ENCODE assay signal across 1 cellular context in the genomic region with DNA sequence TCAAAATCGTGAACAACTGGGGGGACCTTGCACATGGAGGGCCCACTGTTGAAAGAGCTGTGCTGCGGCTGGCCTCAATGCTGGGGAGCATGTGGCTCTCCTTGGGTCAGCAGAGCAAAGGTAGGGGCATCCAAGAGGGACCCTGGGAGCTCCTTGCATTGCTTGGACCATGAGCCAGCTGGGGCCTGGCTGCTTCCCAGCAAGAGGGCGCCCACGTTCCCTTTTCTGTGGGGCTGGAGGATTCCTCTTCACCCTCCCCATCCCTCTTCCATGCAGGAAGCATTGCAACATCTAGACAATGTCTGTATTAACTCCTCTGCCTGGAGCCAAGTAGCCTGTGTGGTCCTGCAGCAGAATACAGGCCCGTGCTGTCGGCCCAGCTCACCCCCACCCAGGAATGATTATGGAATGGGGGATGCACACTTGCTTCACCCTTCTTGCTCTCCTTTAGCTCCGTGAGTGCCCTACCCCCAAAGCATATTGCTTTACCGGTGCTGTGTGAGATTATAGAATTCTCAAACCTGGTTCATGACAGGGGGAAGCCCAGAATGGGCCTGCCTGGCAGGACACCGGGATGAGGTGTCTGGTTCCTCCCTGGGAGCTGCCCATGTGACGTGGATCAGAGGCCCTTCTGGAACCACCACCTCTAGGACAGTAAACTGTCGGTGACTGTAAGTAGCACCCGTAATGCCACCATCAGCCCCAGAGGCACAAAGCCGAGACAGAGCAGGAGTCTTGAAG.
TF ChIP-seq lines count a peak whose summit lies in the region.

No MANE protein-coding gene starts in this region.

TF ChIP-seq in HepG2, 621 proteins besides CTCF, POLR2A, EP300 and RAD21 (continued from another document and continues in another):
- TF ChIP-seq, protein P1, sequence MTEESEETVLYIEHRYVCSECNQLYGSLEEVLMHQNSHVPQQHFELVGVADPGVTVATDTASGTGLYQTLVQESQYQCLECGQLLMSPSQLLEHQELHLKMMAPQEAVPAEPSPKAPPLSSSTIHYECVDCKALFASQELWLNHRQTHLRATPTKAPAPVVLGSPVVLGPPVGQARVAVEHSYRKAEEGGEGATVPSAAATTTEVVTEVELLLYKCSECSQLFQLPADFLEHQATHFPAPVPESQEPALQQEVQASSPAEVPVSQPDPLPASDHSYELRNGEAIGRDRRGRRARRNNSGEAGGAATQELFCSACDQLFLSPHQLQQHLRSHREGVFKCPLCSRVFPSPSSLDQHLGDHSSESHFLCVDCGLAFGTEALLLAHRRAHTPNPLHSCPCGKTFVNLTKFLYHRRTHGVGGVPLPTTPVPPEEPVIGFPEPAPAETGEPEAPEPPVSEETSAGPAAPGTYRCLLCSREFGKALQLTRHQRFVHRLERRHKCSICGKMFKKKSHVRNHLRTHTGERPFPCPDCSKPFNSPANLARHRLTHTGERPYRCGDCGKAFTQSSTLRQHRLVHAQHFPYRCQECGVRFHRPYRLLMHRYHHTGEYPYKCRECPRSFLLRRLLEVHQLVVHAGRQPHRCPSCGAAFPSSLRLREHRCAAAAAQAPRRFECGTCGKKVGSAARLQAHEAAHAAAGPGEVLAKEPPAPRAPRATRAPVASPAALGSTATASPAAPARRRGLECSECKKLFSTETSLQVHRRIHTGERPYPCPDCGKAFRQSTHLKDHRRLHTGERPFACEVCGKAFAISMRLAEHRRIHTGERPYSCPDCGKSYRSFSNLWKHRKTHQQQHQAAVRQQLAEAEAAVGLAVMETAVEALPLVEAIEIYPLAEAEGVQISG (CRISPR knock-in tag; IDR thresholded peaks at IDR 0.05) = peak; percentile 54
- TF ChIP-seq ZNF557 (CRISPR knock-in tag; IDR thresholded peaks at IDR 0.05) (no peak), CEBPB (IDR thresholded peaks at IDR 0.05; ENCODE audit: borderline replicate concordance, low read depth, low read length) (peak; percentile 94), ZBTB38 (CRISPR knock-in tag; IDR thresholded peaks at IDR 0.05) (peak; percentile 12; the same call in 1 of the 2 replicates), HMGXB4 (CRISPR knock-in tag; IDR thresholded peaks at IDR 0.05; ENCODE audit: borderline replicate concordance in 1 of 2, low read depth in 1 of 2) (0 out of 4 replicates have a peak, but pooled peaks have one; percentile 30 to 34), ZFP91 (CRISPR knock-in tag; IDR thresholded peaks at IDR 0.05; ENCODE audit: borderline replicate concordance) (0 out of 2 replicates have a peak, but pooled peaks have one; percentile 40), ZSCAN25 (CRISPR knock-in tag; IDR thresholded peaks at IDR 0.05) (no peak), SALL2 (CRISPR knock-in tag; IDR thresholded peaks at IDR 0.05) (peak; percentile 23; the same call in 1 of the 2 replicates), ZNF335 (CRISPR knock-in tag; IDR thresholded peaks at IDR 0.05) (no peak), ZNF329 (CRISPR knock-in tag; IDR thresholded peaks at IDR 0.05; ENCODE audit: low read depth) (no peak), SIX4 (CRISPR knock-in tag; IDR thresholded peaks at IDR 0.05) (no peak), TFAP4 (IDR thresholded peaks at IDR 0.05; ENCODE audit: borderline replicate concordance, low read depth) (peak; percentile 73; the same call in 1 of the 2 replicates), ZNF501 (CRISPR knock-in tag; IDR thresholded peaks at IDR 0.05) (0 out of 2 replicates have a peak, but pooled peaks have one; percentile 40), SALL1 (CRISPR knock-in tag; IDR thresholded peaks at IDR 0.05) (peak; percentile 59), BRCA1 (CRISPR knock-in tag; IDR thresholded peaks at IDR 0.05) (0 out of 2 replicates have a peak, but pooled peaks have one; percentile 44), NONO (IDR thresholded peaks at IDR 0.05) (no peak), NONO (CRISPR knock-in tag; conservative IDR thresholded peaks at IDR 0.05) (peak; percentile 30; the same call in 1 of the 2 replicates), HOXA3 (CRISPR knock-in tag; IDR thresholded peaks at IDR 0.05) (0 out of 2 replicates have a peak, but pooled peaks have one; percentile 53), PITX1 (CRISPR knock-in tag; IDR thresholded peaks at IDR 0.05) (0 out of 2 replicates have a peak, but pooled peaks have one; percentile 16), GABPB1 (CRISPR knock-in tag; IDR thresholded peaks at IDR 0.05) (peak; percentile 32; the same call in 1 of the 2 replicates), ZFP90 (CRISPR knock-in tag; IDR thresholded peaks at IDR 0.05; ENCODE audit: borderline replicate concordance) (0 out of 2 replicates have a peak, but pooled peaks have one; percentile 32), SATB2 (CRISPR knock-in tag; IDR thresholded peaks at IDR 0.05) (no peak), GATAD2A (CRISPR knock-in tag; IDR thresholded peaks at IDR 0.05) (peak; percentile 45; the same call in 1 of the 2 replicates), ZNF816 (CRISPR knock-in tag; IDR thresholded peaks at IDR 0.05; ENCODE audit: borderline replicate concordance) (no peak), FOXA3 (CRISPR knock-in tag; IDR thresholded peaks at IDR 0.05) (no peak), ZNF44 (CRISPR knock-in tag; IDR thresholded peaks at IDR 0.05) (no peak), EEA1 (CRISPR knock-in tag; IDR thresholded peaks at IDR 0.05; ENCODE audit: borderline replicate concordance) (no peak), KMT2B (CRISPR knock-in tag; IDR thresholded peaks at IDR 0.05) (no peak), HDAC2 (CRISPR knock-in tag; IDR thresholded peaks at IDR 0.05) (peak; percentile 40; the same call in 1 of the 2 replicates), TEAD3 (CRISPR knock-in tag; optimal IDR thresholded peaks at IDR 0.05; ENCODE audit: borderline replicate concordance) (peak; percentile 63), ZNF263 (CRISPR knock-in tag; IDR thresholded peaks at IDR 0.05) (peak; percentile 88)
- TF ChIP-seq, protein P2, sequence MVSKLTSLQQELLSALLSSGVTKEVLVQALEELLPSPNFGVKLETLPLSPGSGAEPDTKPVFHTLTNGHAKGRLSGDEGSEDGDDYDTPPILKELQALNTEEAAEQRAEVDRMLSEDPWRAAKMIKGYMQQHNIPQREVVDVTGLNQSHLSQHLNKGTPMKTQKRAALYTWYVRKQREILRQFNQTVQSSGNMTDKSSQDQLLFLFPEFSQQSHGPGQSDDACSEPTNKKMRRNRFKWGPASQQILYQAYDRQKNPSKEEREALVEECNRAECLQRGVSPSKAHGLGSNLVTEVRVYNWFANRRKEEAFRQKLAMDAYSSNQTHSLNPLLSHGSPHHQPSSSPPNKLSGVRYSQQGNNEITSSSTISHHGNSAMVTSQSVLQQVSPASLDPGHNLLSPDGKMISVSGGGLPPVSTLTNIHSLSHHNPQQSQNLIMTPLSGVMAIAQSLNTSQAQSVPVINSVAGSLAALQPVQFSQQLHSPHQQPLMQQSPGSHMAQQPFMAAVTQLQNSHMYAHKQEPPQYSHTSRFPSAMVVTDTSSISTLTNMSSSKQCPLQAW (CRISPR knock-in tag; IDR thresholded peaks at IDR 0.05) = 0 out of 2 replicates have a peak, but pooled peaks have one; percentile 28
- TF ChIP-seq, protein P3, sequence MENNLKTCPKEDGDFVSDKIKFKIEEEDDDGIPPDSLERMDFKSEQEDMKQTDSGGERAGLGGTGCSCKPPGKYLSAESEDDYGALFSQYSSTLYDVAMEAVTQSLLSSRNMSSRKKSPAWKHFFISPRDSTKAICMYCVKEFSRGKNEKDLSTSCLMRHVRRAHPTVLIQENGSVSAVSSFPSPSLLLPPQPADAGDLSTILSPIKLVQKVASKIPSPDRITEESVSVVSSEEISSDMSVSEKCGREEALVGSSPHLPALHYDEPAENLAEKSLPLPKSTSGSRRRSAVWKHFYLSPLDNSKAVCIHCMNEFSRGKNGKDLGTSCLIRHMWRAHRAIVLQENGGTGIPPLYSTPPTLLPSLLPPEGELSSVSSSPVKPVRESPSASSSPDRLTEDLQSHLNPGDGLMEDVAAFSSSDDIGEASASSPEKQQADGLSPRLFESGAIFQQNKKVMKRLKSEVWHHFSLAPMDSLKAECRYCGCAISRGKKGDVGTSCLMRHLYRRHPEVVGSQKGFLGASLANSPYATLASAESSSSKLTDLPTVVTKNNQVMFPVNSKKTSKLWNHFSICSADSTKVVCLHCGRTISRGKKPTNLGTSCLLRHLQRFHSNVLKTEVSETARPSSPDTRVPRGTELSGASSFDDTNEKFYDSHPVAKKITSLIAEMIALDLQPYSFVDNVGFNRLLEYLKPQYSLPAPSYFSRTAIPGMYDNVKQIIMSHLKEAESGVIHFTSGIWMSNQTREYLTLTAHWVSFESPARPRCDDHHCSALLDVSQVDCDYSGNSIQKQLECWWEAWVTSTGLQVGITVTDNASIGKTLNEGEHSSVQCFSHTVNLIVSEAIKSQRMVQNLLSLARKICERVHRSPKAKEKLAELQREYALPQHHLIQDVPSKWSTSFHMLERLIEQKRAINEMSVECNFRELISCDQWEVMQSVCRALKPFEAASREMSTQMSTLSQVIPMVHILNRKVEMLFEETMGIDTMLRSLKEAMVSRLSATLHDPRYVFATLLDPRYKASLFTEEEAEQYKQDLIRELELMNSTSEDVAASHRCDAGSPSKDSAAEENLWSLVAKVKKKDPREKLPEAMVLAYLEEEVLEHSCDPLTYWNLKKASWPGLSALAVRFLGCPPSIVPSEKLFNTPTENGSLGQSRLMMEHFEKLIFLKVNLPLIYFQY (CRISPR knock-in tag; IDR thresholded peaks at IDR 0.05; ENCODE audit: borderline replicate concordance) = 0 out of 2 replicates have a peak, but pooled peaks have one; percentile 36
- TF ChIP-seq, protein P4, sequence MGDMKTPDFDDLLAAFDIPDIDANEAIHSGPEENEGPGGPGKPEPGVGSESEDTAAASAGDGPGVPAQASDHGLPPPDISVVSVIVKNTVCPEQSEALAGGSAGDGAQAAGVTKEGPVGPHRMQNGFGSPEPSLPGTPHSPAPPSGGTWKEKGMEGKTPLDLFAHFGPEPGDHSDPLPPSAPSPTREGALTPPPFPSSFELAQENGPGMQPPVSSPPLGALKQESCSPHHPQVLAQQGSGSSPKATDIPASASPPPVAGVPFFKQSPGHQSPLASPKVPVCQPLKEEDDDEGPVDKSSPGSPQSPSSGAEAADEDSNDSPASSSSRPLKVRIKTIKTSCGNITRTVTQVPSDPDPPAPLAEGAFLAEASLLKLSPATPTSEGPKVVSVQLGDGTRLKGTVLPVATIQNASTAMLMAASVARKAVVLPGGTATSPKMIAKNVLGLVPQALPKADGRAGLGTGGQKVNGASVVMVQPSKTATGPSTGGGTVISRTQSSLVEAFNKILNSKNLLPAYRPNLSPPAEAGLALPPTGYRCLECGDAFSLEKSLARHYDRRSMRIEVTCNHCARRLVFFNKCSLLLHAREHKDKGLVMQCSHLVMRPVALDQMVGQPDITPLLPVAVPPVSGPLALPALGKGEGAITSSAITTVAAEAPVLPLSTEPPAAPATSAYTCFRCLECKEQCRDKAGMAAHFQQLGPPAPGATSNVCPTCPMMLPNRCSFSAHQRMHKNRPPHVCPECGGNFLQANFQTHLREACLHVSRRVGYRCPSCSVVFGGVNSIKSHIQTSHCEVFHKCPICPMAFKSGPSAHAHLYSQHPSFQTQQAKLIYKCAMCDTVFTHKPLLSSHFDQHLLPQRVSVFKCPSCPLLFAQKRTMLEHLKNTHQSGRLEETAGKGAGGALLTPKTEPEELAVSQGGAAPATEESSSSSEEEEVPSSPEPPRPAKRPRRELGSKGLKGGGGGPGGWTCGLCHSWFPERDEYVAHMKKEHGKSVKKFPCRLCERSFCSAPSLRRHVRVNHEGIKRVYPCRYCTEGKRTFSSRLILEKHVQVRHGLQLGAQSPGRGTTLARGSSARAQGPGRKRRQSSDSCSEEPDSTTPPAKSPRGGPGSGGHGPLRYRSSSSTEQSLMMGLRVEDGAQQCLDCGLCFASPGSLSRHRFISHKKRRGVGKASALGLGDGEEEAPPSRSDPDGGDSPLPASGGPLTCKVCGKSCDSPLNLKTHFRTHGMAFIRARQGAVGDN (CRISPR knock-in tag; IDR thresholded peaks at IDR 0.05) = peak; percentile 15; the same call in 1 of the 2 replicates
- TF ChIP-seq, protein P5, sequence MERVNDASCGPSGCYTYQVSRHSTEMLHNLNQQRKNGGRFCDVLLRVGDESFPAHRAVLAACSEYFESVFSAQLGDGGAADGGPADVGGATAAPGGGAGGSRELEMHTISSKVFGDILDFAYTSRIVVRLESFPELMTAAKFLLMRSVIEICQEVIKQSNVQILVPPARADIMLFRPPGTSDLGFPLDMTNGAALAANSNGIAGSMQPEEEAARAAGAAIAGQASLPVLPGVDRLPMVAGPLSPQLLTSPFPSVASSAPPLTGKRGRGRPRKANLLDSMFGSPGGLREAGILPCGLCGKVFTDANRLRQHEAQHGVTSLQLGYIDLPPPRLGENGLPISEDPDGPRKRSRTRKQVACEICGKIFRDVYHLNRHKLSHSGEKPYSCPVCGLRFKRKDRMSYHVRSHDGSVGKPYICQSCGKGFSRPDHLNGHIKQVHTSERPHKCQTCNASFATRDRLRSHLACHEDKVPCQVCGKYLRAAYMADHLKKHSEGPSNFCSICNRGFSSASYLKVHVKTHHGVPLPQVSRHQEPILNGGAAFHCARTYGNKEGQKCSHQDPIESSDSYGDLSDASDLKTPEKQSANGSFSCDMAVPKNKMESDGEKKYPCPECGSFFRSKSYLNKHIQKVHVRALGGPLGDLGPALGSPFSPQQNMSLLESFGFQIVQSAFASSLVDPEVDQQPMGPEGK (CRISPR knock-in tag; IDR thresholded peaks at IDR 0.05) = peak; percentile 84
